In the genomic region with DNA sequence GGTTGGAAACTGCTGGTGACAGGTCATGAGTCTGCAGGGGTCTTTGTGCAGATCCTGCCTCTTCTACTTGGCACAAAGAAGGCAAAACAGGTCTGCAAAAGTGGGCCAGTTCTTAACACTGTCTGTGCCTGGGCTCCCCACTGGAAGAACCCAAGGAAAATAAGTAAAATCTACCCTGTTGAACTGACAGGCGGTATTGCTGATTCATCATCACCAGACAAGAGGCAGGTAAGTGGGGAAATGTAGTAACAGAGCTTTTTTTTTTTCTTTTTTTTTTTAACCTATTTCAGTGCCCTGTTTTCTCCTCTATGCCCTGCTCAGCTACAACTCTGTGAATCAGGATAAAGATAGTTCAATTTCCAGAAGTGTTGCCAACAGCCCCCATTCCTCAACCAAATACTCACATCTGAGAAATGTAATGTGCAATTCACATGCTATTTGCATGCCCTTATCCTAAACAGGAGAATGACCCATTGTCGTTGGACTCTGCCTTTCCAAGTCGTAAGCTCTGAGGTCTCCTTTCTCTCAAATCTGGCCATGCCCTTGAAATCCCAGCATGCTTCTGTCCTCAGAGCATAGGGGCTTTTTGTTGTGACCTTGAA, we compare ENCODE assay signal across 2 cellular contexts.
TF ChIP-seq lines count a peak whose summit lies in the region.

No MANE protein-coding gene starts in this region.

TF ChIP-seq in IMR-90, 13 proteins besides CTCF, POLR2A, EP300 and RAD21:
- TF ChIP-seq, protein P1, sequence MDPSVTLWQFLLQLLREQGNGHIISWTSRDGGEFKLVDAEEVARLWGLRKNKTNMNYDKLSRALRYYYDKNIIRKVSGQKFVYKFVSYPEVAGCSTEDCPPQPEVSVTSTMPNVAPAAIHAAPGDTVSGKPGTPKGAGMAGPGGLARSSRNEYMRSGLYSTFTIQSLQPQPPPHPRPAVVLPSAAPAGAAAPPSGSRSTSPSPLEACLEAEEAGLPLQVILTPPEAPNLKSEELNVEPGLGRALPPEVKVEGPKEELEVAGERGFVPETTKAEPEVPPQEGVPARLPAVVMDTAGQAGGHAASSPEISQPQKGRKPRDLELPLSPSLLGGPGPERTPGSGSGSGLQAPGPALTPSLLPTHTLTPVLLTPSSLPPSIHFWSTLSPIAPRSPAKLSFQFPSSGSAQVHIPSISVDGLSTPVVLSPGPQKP (IDR thresholded peaks at IDR 0.05; ENCODE audit: borderline replicate concordance, low read depth, low read length) = no peak
- TF ChIP-seq, protein P2, sequence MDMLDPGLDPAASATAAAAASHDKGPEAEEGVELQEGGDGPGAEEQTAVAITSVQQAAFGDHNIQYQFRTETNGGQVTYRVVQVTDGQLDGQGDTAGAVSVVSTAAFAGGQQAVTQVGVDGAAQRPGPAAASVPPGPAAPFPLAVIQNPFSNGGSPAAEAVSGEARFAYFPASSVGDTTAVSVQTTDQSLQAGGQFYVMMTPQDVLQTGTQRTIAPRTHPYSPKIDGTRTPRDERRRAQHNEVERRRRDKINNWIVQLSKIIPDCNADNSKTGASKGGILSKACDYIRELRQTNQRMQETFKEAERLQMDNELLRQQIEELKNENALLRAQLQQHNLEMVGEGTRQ (IDR thresholded peaks at IDR 0.05; ENCODE audit: low read depth, low read length) = no peak
- TF ChIP-seq BHLHE40 (IDR thresholded peaks at IDR 0.05; ENCODE audit: low read depth, low read length) = no peak
- no peak for TF ChIP-seq FOS (IDR thresholded peaks at IDR 0.05; ENCODE audit: low read depth, low read length)
- TF ChIP-seq CHD1 (IDR thresholded peaks at IDR 0.05; ENCODE audit: low read depth, low read length) = no peak
- TF ChIP-seq RCOR1 (IDR thresholded peaks at IDR 0.05; ENCODE audit: insufficient replicate concordance, low read length) = no peak
- no peak for TF ChIP-seq MAZ (IDR thresholded peaks at IDR 0.05; ENCODE audit: borderline replicate concordance, low read depth, low read length)
- TF ChIP-seq SMC3 (IDR thresholded peaks at IDR 0.05; ENCODE audit: low read depth, low read length) = no peak
- TF ChIP-seq RFX5 (IDR thresholded peaks at IDR 0.05; ENCODE audit: low read depth, low read length) = no peak
- TF ChIP-seq NFE2L2 (IDR thresholded peaks at IDR 0.05; ENCODE audit: low read depth, low read length) = no peak

TF ChIP-seq in K562, 482 proteins besides CTCF, POLR2A, EP300 and RAD21:
- TF ChIP-seq MEF2A (IDR thresholded peaks at IDR 0.05; ENCODE audit: control insufficient read depth, low read depth, low read length) (no peak), ZNF316 (IDR thresholded peaks at IDR 0.05) (peak; percentile 46; the same call in 1 of the 2 replicates)
